Comparison of ENCODE assay signal across 23 cellular contexts in genomic region chr22:36548606-36549005, GRCh38. TPM values are rescaled to one million over a fixed set of nuclear protein-coding genes. Genes with fewer than 3 reads are reported as not detected.
DNase-seq lines count a peak whose midpoint lies in the region; ATAC-seq, FAIRE-seq and TF ChIP-seq lines count a peak whose summit lies in the region.
"Had no signal": no experiment of that assay in that cellular context is flagged by ENCODE, and none has a peak within 500 bp of the region (broad histone marks: within the 10 kb centered on the region; RNA-seq: fewer than 3 reads in every experiment).

No MANE protein-coding gene starts in this region.

- no peak overlapping the region; the same call in 1 of the 2 replicates for H2BK20ac ChIP-seq in IMR-90 (ENCODE audit: low read depth, low read length)

- peaks cover 1% of the 10 kb centered on the region for H3K4me1 Mint-ChIP-seq in endodermal cell
- H3K4me1 Mint-ChIP-seq: CD8-positive, alpha-beta memory T cell had no signal

- peak overlapping the region; percentile 53 for H3K27ac Mint-ChIP-seq in endodermal cell
- H3K27ac Mint-ChIP-seq: CD8-positive, alpha-beta memory T cell had no signal

- peak overlapping the region; percentile 50 for H2AK9ac ChIP-seq in IMR-90 (replicated peaks; ENCODE audit: low read depth, low read length, poor library complexity)

- no peak for DNase-seq in IMR-90
- peak; percentile 68 for DNase-seq in endodermal cell
- no peak for DNase-seq in mesenchymal stem cell
- DNase-seq in activated CD4-positive, alpha-beta T cell treated with anti-CD3 and anti-CD28 coated beads for 4 hours = no peak
- DNase-seq in SW 1271 (lab: John Stamatoyannopoulos, UW) = no peak
- no peak for DNase-seq in GM12891 (ENCODE audit: insufficient read length, low spot score)
- DNase-seq: activated CD4-positive, alpha-beta T cell treated with anti-CD3 and anti-CD28 coated beads, Interleukin-2, amount 50 U/mL, for 1 hour; activated CD8-positive, alpha-beta memory T cell treated with anti-CD3 and anti-CD28 coated beads, Interleukin-2, amount 50 U/mL, for 4 hours; activated naive CD4-positive, alpha-beta T cell; amniotic stem cell; caudate nucleus; CD8-positive, alpha-beta memory T cell; DMS79 treated with DMSO at 0.1 percent for 48 hours; naive thymus-derived CD4-positive, alpha-beta T cell; NCI-H1417 treated with DMSO at 0.1 percent for 48 hours; NCI-H226; pancreas; stimulated activated naive CD8-positive, alpha-beta T cell treated with anti-CD3 and anti-CD28 coated beads, Interleukin-15, Interleukin-2, amounts not matched to agents 100 U/mL and 50 U/mL, for 24 hours; transverse colon had no signal

- WGBS in IMR-90 (ENCODE audit: extremely low coverage in 2 of 2, insufficient read length in 1 of 2), 2 experiments = 64% methylated on average over 9 of the region's 14 CpGs; no CpG with 5 or more reads in 1 of the 2 experiments
- 58 to 68% methylated on average over 9 to 14 of the region's 14 CpGs for WGBS in endodermal cell (ENCODE audit: insufficient coverage in 1 of 2, insufficient read length in 1 of 2), 2 experiments
- WGBS in mesenchymal stem cell = 56% methylated on average over 14 of the region's 14 CpGs

- BruUV-seq in IMR-90 (replicated peaks; lab: Mats Ljungman, UMichigan) = no TSS peak

- ATAC-seq in IMR-90 (ENCODE audit: low read depth) (no peak), HG03342 (IDR thresholded peaks at IDR 0.05; ENCODE audit: unreplicated experiment) (no peak)
- ATAC-seq: naive thymus-derived CD4-positive, alpha-beta T cell; stimulated activated naive CD8-positive, alpha-beta T cell treated with anti-CD3 and anti-CD28 coated beads, Interleukin-15, Interleukin-2, amounts not matched to agents 100 U/mL and 50 U/mL, for 24 hours had no signal

- H3K9ac ChIP-seq in BLaER1 treated with 17β-estradiol and CSF1 and Interleukin-3, amounts not matched to agents 10 nM and 100 nM = peak overlapping the region in 1 of 11 experiments; percentile 42; a peak in 2 of 22 replicates
- H3K9ac ChIP-seq in IMR-90 (ENCODE audit: low read depth, low read length) (no peak overlapping the region), endodermal cell (ENCODE audit: extremely low read depth, low read length, poor library complexity, severe bottlenecking) (no peak overlapping the region), mesenchymal stem cell (ENCODE audit: low read length) (peak overlapping the region; percentile 14)

- H3K79me1 ChIP-seq in IMR-90 (ENCODE audit: low read depth in 1 of 2, low read length in 2 of 2) (no peaks in the 10 kb centered on the region), mesenchymal stem cell (replicated peaks; ENCODE audit: low read length, poor library complexity, severe bottlenecking) (no peaks in the 10 kb centered on the region)

- no peak for TF ChIP-seq POLR2A in IMR-90 (IDR thresholded peaks at IDR 0.05; ENCODE audit: low read depth, low read length)
- TF ChIP-seq POLR2A in GM12891 (IDR thresholded peaks at IDR 0.05; ENCODE audit: low read depth, low read length) = no peak

- H3K23ac ChIP-seq in IMR-90 (ENCODE audit: low read depth, low read length) = no peak overlapping the region
- no peak overlapping the region for H3K23ac ChIP-seq in mesenchymal stem cell (ENCODE audit: low read length in 2 of 2)

- peaks cover 10% of the 10 kb centered on the region; the same call in 1 of the 2 replicates for H3K9me1 ChIP-seq in IMR-90 (ENCODE audit: insufficient read depth, low read length)

- H2BK5ac ChIP-seq in IMR-90 (ENCODE audit: low read depth, low read length, poor library complexity, severe bottlenecking) = no peak overlapping the region
- no peak overlapping the region for H2BK5ac ChIP-seq in mesenchymal stem cell (ENCODE audit: low read depth, low read length, poor library complexity, severe bottlenecking)

- peak overlapping the region; percentile 29; the same call in 1 of the 2 replicates for H3K4ac ChIP-seq in IMR-90 (ENCODE audit: low read depth, low read length)
- peak overlapping the region; percentile 40 to 82 for H3K4ac ChIP-seq in mesenchymal stem cell (ENCODE audit: low read depth in 1 of 2, low read length in 2 of 2)

- no peak overlapping the region for H3K56ac ChIP-seq in IMR-90 (ENCODE audit: extremely low read depth, insufficient read depth, low read length)

- H2BK12ac ChIP-seq in mesenchymal stem cell (ENCODE audit: low read length in 2 of 2) = peak overlapping the region in 1 of 2 experiments; percentile 60

- CTCF ChIA-PET in IMR-90 (lab: Yijun Ruan, JAX) = interaction anchor here (1.6 kb wide), 1 partner anchor 307 kb away, joined by 3 read pairs; no protein-coding TSS in a partner anchor

- H3K27ac ChIP-seq in BLaER1 treated with 17β-estradiol and CSF1 and Interleukin-3, amounts not matched to agents 10 nM and 100 nM = peak overlapping the region in 10 of 11 experiments; percentile 21 to 70 (median 52); a peak in 16 of 22 replicates
- H3K27ac ChIP-seq in IMR-90 (ENCODE audit: insufficient read depth, low read length) (no peak overlapping the region), endodermal cell (ENCODE audit: low read depth, low read length) (no peak overlapping the region), mesenchymal stem cell (ENCODE audit: low read length, poor library complexity, severe bottlenecking) (no peak overlapping the region)
- H3K27ac ChIP-seq: pancreas, RWPE1, transverse colon had no signal

- TF ChIP-seq CTCF in IMR-90 (conservative IDR thresholded peaks at IDR 0.05; ENCODE audit: low read depth, low read length) (no peak), endodermal cell (conservative IDR thresholded peaks at IDR 0.05) (no peak)

- dilution Hi-C loops in IMR-90 (cut with HindIII; ENCODE audit: low sequenced_read_pairs, unreplicated experiment) = no loop called here

- in situ Hi-C loops in IMR-90 (cut with MboI; ENCODE audit: low sequenced_read_pairs) = loop anchor here (5.0 to 10.0 kb wide), 2 partner anchors 226 to 309 kb away; partner anchors contain the start of gene IFT27

- peak overlapping the region; percentile 38 to 77 (median 58); a peak in 21 of 22 replicates for H3K4me2 ChIP-seq in BLaER1 treated with 17β-estradiol and CSF1 and Interleukin-3, amounts not matched to agents 10 nM and 100 nM
- H3K4me2 ChIP-seq in IMR-90 (ENCODE audit: low read depth, low read length) (no peak overlapping the region), mesenchymal stem cell (ENCODE audit: low read length, poor library complexity, severe bottlenecking) (no peak overlapping the region)

- H4K91ac ChIP-seq in IMR-90 (ENCODE audit: insufficient read depth, low read depth, low read length) (no peak overlapping the region), mesenchymal stem cell (ENCODE audit: low read length) (peak overlapping the region; percentile 91)

- H2BK15ac ChIP-seq in IMR-90 (ENCODE audit: low read depth, low read length) = no peak overlapping the region
- no peak overlapping the region for H2BK15ac ChIP-seq in mesenchymal stem cell (ENCODE audit: low read depth, poor library complexity, severe bottlenecking)

- H3K27me3 Mint-ChIP-seq in endodermal cell (ENCODE audit: insufficient read depth) = peaks cover 7% of the 10 kb centered on the region

- no peak overlapping the region for H3K4me3 Mint-ChIP-seq in endodermal cell
- H3K4me3 Mint-ChIP-seq: CD8-positive, alpha-beta memory T cell had no signal

- H3K9me3 ChIP-seq in BLaER1 treated with 17β-estradiol and CSF1 and Interleukin-3, amounts not matched to agents 10 nM and 100 nM (replicated peaks in 1 of 11) = no peaks in the 10 kb centered on the region
- H3K9me3 ChIP-seq in IMR-90 (ENCODE audit: control insufficient read depth, insufficient read depth, low read length) (no peaks in the 10 kb centered on the region), endodermal cell (ENCODE audit: control insufficient read depth, low read length) (no peaks in the 10 kb centered on the region), mesenchymal stem cell (ENCODE audit: control insufficient read depth, low read length) (no peaks in the 10 kb centered on the region)
- H3K9me3 ChIP-seq: pancreas, transverse colon had no signal

- H3K4me1 ChIP-seq in BLaER1 treated with 17β-estradiol and CSF1 and Interleukin-3, amounts not matched to agents 10 nM and 100 nM = peaks cover 44 to 84% (median 64%) of the 10 kb centered on the region in 10 experiments
- H3K4me1 ChIP-seq in IMR-90 (ENCODE audit: control insufficient read depth, insufficient read depth, low read length) (peaks cover 7% of the 10 kb centered on the region; the same call in 1 of the 2 replicates), endodermal cell (ENCODE audit: control insufficient read depth, insufficient read depth, low read length) (no peaks in the 10 kb centered on the region), mesenchymal stem cell (ENCODE audit: control insufficient read depth, insufficient read depth, low read depth, low read length) (peaks cover 12% of the 10 kb centered on the region)
- H3K4me1 ChIP-seq: transverse colon had no signal

- intact Hi-C loops in IMR-90 (cut with micrococcal nuclease) = loop anchor here (5.0 kb wide), 1 partner anchor 209 kb away; no protein-coding TSS in a partner anchor

- no peaks in the 10 kb centered on the region for H3K27me3 ChIP-seq in BLaER1 treated with 17β-estradiol and CSF1 and Interleukin-3, amounts not matched to agents 10 nM and 100 nM
- peaks cover 22% of the 10 kb centered on the region for H3K27me3 ChIP-seq in IMR-90 (ENCODE audit: control insufficient read depth, insufficient read depth, low read length)
- peaks cover 9% of the 10 kb centered on the region for H3K27me3 ChIP-seq in endodermal cell (ENCODE audit: control insufficient read depth, insufficient read depth, low read length, poor library complexity, severe bottlenecking)
- H3K27me3 ChIP-seq in mesenchymal stem cell (ENCODE audit: control insufficient read depth in 1 of 2, insufficient read depth in 1 of 2, low read length in 2 of 2) = peaks cover 21 to 35% of the 10 kb centered on the region in 2 experiments
- H3K27me3 ChIP-seq: pancreas had no signal

- H3K18ac ChIP-seq in IMR-90 (ENCODE audit: low read depth, low read length) = no peak overlapping the region
- peak overlapping the region; percentile 55 to 69 for H3K18ac ChIP-seq in mesenchymal stem cell (ENCODE audit: low read depth in 1 of 2, low read length in 2 of 2)

- H3K36me3 Mint-ChIP-seq in endodermal cell (ENCODE audit: low read depth) = no peaks in the 10 kb centered on the region
- H3K36me3 Mint-ChIP-seq: naive thymus-derived CD4-positive, alpha-beta T cell had no signal

- H3K9me3 Mint-ChIP-seq in endodermal cell = no peaks in the 10 kb centered on the region

- H4K5ac ChIP-seq in IMR-90 (ENCODE audit: low read depth, low read length) = no peak overlapping the region

- no peaks in the 10 kb centered on the region for H4K20me1 ChIP-seq in BLaER1 treated with 17β-estradiol and CSF1 and Interleukin-3, amounts not matched to agents 10 nM and 100 nM
- peaks cover 4% of the 10 kb centered on the region; the same call in 1 of the 2 replicates for H4K20me1 ChIP-seq in IMR-90 (ENCODE audit: insufficient read depth, low read length)

- no peak for FAIRE-seq in GM12891 (lab: Jason Lieb, UNC)
- FAIRE-seq: HTR-8/SVneo, pancreas had no signal

- no peak overlapping the region for H3K4me3 ChIP-seq in BLaER1 treated with 17β-estradiol and CSF1 and Interleukin-3, amounts not matched to agents 10 nM and 100 nM
- H3K4me3 ChIP-seq in IMR-90 (ENCODE audit: insufficient read depth, low read depth, low read length) = no peak overlapping the region
- no peak overlapping the region for H3K4me3 ChIP-seq in endodermal cell (ENCODE audit: low read length)
- H3K4me3 ChIP-seq in mesenchymal stem cell (ENCODE audit: insufficient read depth in 1 of 2, low read depth in 1 of 2, low read length in 2 of 2) = no peak overlapping the region
- H3K4me3 ChIP-seq: pancreas, transverse colon had no signal

- H3K14ac ChIP-seq in IMR-90 (replicated peaks; ENCODE audit: low read depth, low read length) (no peak overlapping the region; the same call in 1 of the 2 replicates), mesenchymal stem cell (ENCODE audit: low read length in 2 of 2) (peak overlapping the region in 1 of 2 experiments; percentile 82)

- H2AFZ ChIP-seq in IMR-90 (replicated peaks; ENCODE audit: low read length, poor library complexity) (peak overlapping the region; percentile 63), mesenchymal stem cell (ENCODE audit: low read depth, low read length) (peak overlapping the region; percentile 30)

- H2BK120ac ChIP-seq in IMR-90 (ENCODE audit: low read depth, low read length) = peak overlapping the region; percentile 40
- H2BK120ac ChIP-seq in mesenchymal stem cell (ENCODE audit: low read depth, low read length) = peak overlapping the region; percentile 11

- no peaks in the 10 kb centered on the region for H3K36me3 ChIP-seq in BLaER1 treated with 17β-estradiol and CSF1 and Interleukin-3, amounts not matched to agents 10 nM and 100 nM
- no peaks in the 10 kb centered on the region for H3K36me3 ChIP-seq in IMR-90 (ENCODE audit: control insufficient read depth, insufficient read depth, low read length)
- no peaks in the 10 kb centered on the region for H3K36me3 ChIP-seq in endodermal cell (ENCODE audit: control insufficient read depth, insufficient read depth, low read length)
- no peaks in the 10 kb centered on the region for H3K36me3 ChIP-seq in mesenchymal stem cell (ENCODE audit: control insufficient read depth in 1 of 2, insufficient read depth in 2 of 2, low read depth in 1 of 2, low read length in 2 of 2)
- H3K36me3 ChIP-seq: pancreas, transverse colon had no signal

- H2AK5ac ChIP-seq in IMR-90 (ENCODE audit: low read depth, low read length) (peak overlapping the region; percentile 20; the same call in 1 of the 2 replicates), mesenchymal stem cell (ENCODE audit: low read length, severe bottlenecking) (no peak overlapping the region)

- POLR2A ChIA-PET in IMR-90 (lab: Charles Lee; ENCODE audit: unreplicated experiment) = no interaction called here

- TF ChIP-seq RAD21 in IMR-90 (IDR thresholded peaks at IDR 0.05; ENCODE audit: low read length) = no peak

- H4K8ac ChIP-seq in IMR-90 (ENCODE audit: low read depth in 2 of 2, low read length in 2 of 2) = peak overlapping the region in 1 of 2 experiments; percentile 24; a peak in 1 of 4 replicates
- H4K8ac ChIP-seq in mesenchymal stem cell (ENCODE audit: low read length) = peak overlapping the region; percentile 49

RNA-seq across cellular contexts. Expression of gene EIF3D, which starts 19.6 kb away (rescaled TPM):
- total RNA-seq in IMR-90 (2012; rRNA removed) (512 and 746 TPM in 2 replicates), endodermal cell (100 to 1,000 TPM; 157 to 196 TPM)
- polyA plus RNA-seq in IMR-90 (2012; rRNA removed) = 335 and 339 TPM in 2 replicates
- 440 and 592 TPM in 2 replicates for polyA plus RNA-seq in IMR-90 (2012; cell fraction: cytosol; rRNA removed)
- 315 and 390 TPM in 2 replicates for polyA plus RNA-seq in IMR-90 (2012; cell fraction: nucleus; rRNA removed; ENCODE audit: low replicate concordance)
- polyA plus RNA-seq in endodermal cell (2013, experiment 1 of 2) = 158 TPM
- polyA plus RNA-seq in endodermal cell (2013, experiment 2 of 2) = 164 TPM
- 145 TPM for polyA plus RNA-seq in mesenchymal stem cell (2013, experiment 1 of 2)
- 145 TPM for polyA plus RNA-seq in mesenchymal stem cell (2013, experiment 2 of 2)
- 325 TPM for polyA plus RNA-seq in GM12891 (2012; ENCODE audit: low read depth, missing spikeins)

RNA-seq across cellular contexts. Expression of gene FOXRED2, which starts 41.8 kb away (rescaled TPM):
- total RNA-seq in IMR-90 (2012; rRNA removed) (1.6 and 1.7 TPM in 2 replicates), endodermal cell (10 to 100 TPM; 28.3 to 33.3 TPM)
- 4.0 and 4.1 TPM in 2 replicates for polyA plus RNA-seq in IMR-90 (2012; rRNA removed)
- 2.6 and 4.0 TPM in 2 replicates for polyA plus RNA-seq in IMR-90 (2012; cell fraction: cytosol; rRNA removed)
- 2.5 and 4.6 TPM in 2 replicates for polyA plus RNA-seq in IMR-90 (2012; cell fraction: nucleus; rRNA removed; ENCODE audit: low replicate concordance)
- 18.0 TPM for polyA plus RNA-seq in endodermal cell (2013, experiment 1 of 2)
- polyA plus RNA-seq in endodermal cell (2013, experiment 2 of 2) = 17.1 TPM
- 12.9 TPM for polyA plus RNA-seq in mesenchymal stem cell (2013, experiment 1 of 2)
- 12.8 TPM for polyA plus RNA-seq in mesenchymal stem cell (2013, experiment 2 of 2)
- 4.2 TPM for polyA plus RNA-seq in GM12891 (2012; ENCODE audit: low read depth, missing spikeins)

Comparison
In these comparisons a context has a peak if more than half of its experiments do, and no peak if none do; other contexts are left out.
1. H3K27ac ChIP-seq: peak in BLaER1 treated with 17β-estradiol and CSF1 and Interleukin-3, amounts not matched to agents 10 nM and 100 nM (10 of 11); none in IMR-90 (single experiment), endodermal cell (single experiment) and mesenchymal stem cell (single experiment).
2. H3K4me2 ChIP-seq: peak in BLaER1 treated with 17β-estradiol and CSF1 and Interleukin-3, amounts not matched to agents 10 nM and 100 nM (11 of 11); none in IMR-90 (single experiment) and mesenchymal stem cell (single experiment).
3. RNA of gene FOXRED2, which starts 41.8 kb away (total RNA-seq): 28.3 to 33.3 TPM in endodermal cell; 1.6 to 1.7 TPM in IMR-90; every median in the first group is over 10 times any median in the second.